In the genomic region with DNA sequence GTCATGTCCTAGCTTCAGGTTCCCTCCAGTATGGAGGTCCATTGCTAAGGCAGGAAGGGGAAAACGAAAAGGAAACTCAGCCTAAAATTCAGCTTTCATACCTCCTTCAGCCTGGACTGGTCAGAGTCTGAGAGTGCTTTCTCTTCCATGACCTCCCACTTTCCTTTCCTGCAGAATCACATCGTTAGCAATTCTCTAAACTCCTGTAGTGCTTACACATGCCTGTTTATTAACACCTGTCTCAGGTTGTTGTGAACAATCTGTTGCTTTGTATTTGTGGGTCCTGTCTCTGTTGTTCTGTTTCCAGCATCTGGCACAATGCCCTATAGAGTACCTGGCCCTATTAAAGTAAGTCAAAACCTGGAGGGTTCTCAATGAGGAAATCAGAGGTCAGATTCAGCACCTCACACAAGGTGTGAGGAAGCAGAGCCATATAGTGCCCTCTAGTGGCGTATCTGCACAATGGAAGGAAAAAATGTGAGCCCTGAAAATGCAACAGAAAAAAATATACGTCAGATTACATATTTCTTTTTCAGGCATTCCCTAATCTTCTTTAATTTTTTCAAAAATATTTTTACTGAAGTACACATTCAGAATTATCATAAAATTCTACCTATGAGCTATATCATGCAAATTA, we compare ENCODE assay signal across 8 cellular contexts. TPM values are rescaled to one million over a fixed set of nuclear protein-coding genes. Genes with fewer than 3 reads are reported as not detected.
DNase-seq lines count a peak whose midpoint lies in the region; ATAC-seq, FAIRE-seq and TF ChIP-seq lines count a peak whose summit lies in the region.
"Not testable (repeated sequence)": the region's sequence is repeated elsewhere in the genome, so short reads cannot be mapped to it uniquely, and the experiment has no call there.

No MANE protein-coding gene starts in this region.

- H3K79me2 ChIP-seq in smooth muscle cell (ENCODE audit: low read depth) = not testable (repeated sequence)

- not testable (repeated sequence) for H3K27me3 Mint-ChIP-seq in CD4-positive, alpha-beta T cell

- H3K27ac Mint-ChIP-seq in CD4-positive, alpha-beta T cell = not testable (repeated sequence)

- H3K4me1 ChIP-seq in smooth muscle cell (ENCODE audit: low read depth) = not testable (repeated sequence)

- FAIRE-seq in islet of Langerhans (lab: Jason Lieb, UNC) = peak; percentile 60

- not testable (repeated sequence) for H2AFZ ChIP-seq in smooth muscle cell (ENCODE audit: low read depth)

- not testable (repeated sequence) for H3K4me2 ChIP-seq in smooth muscle cell

- not testable (repeated sequence) for H3K9me3 Mint-ChIP-seq in CD4-positive, alpha-beta T cell

- intact Hi-C loops in CD4-positive, alpha-beta T cell (cut with DNase I, micrococcal nuclease) = loop anchor here in 1 of 2 experiments (5.0 kb wide), 1 partner anchor 586 kb away; no protein-coding TSS in a partner anchor

- not testable (repeated sequence) for H3K4me3 ChIP-seq in brain microvascular endothelial cell (ENCODE audit: low read depth, low read length); smooth muscle cell

- not testable (repeated sequence) for H3K4me1 Mint-ChIP-seq in CD4-positive, alpha-beta T cell (ENCODE audit: low read depth)

- CTCF ChIA-PET in CD4-positive, alpha-beta T cell (lab: Charles Lee) = not testable (repeated sequence)

- POLR2A ChIA-PET in CD4-positive, alpha-beta T cell (lab: Charles Lee) = not testable (repeated sequence)

- H4K20me1 ChIP-seq in smooth muscle cell (ENCODE audit: low read depth) = not testable (repeated sequence)

- peak in 2 of 10 experiments; percentile 2 to 8 for DNase-seq in CD4-positive, alpha-beta T cell
- DNase-seq in LoVo (ENCODE audit: low spot score) (peak; percentile 41), SHP77 treated with DMSO at 0.1 percent for 48 hours (lab: John Stamatoyannopoulos, UW) (peak; percentile 4), brain microvascular endothelial cell (peak; percentile 1)
- not testable (repeated sequence) for DNase-seq in smooth muscle cell (lab: John Stamatoyannopoulos, UW; ENCODE audit: unreplicated experiment)

- H3K27ac ChIP-seq in CD4-positive, alpha-beta T cell (ENCODE audit: low read depth, low read length); brain microvascular endothelial cell; smooth muscle cell (ENCODE audit: low read depth): not testable (repeated sequence)

- whole genome bisulfite sequencing in smooth muscle cell (ENCODE audit: low lambda C conversion rate) = 42% methylated on average over 4 of the region's 4 CpGs

- H3F3A ChIP-seq in smooth muscle cell (ENCODE audit: low read depth) = not testable (repeated sequence)

- in situ Hi-C loops in brain microvascular endothelial cell (cut with HindIII; ENCODE audit: low pct_ligation_motif_present, low sequenced_read_pairs) = not testable (repeated sequence)

- H3K27me3 ChIP-seq in CD4-positive, alpha-beta T cell (ENCODE audit: control insufficient read depth, insufficient read depth, low read length); brain microvascular endothelial cell (replicated peaks); smooth muscle cell (ENCODE audit: low read depth): not testable (repeated sequence)

- ATAC-seq in CD4-positive, alpha-beta T cell (ENCODE audit: poor library complexity) = peak; percentile 32
- peak; percentile 85 for ATAC-seq in GM18868 (IDR thresholded peaks at IDR 0.05; ENCODE audit: unreplicated experiment)
- peak; percentile 74 for ATAC-seq in HG02763 (IDR thresholded peaks at IDR 0.05; ENCODE audit: unreplicated experiment)

- not testable (repeated sequence) for H3K4me3 Mint-ChIP-seq in CD4-positive, alpha-beta T cell

- H3K36me3 Mint-ChIP-seq in CD4-positive, alpha-beta T cell (ENCODE audit: low read depth) = not testable (repeated sequence)

- not testable (repeated sequence) for H3K9ac ChIP-seq in smooth muscle cell (ENCODE audit: low read depth)

- TF ChIP-seq CTCF in CD4-positive, alpha-beta T cell (IDR thresholded peaks at IDR 0.05) = peak; percentile 59
- TF ChIP-seq CTCF in brain microvascular endothelial cell (IDR thresholded peaks at IDR 0.05; ENCODE audit: low read depth, low read length, missing control alignments) (peak; percentile 71), smooth muscle cell (IDR thresholded peaks at IDR 0.05; ENCODE audit: borderline replicate concordance, insufficient read depth, poor library complexity, severe bottlenecking) (peak; percentile 69)

- not testable (repeated sequence) for H3K36me3 ChIP-seq in brain microvascular endothelial cell (replicated peaks); smooth muscle cell (ENCODE audit: low read depth)

- H3K9me3 ChIP-seq in CD4-positive, alpha-beta T cell (ENCODE audit: control insufficient read depth, low read length); smooth muscle cell (replicated peaks; ENCODE audit: low read depth): not testable (repeated sequence)

RNA-seq across cellular contexts. Expression of a gene that starts 2.3 kb away (rescaled TPM):
- total RNA-seq in CD4-positive, alpha-beta T cell = not detected
- not detected in 2 replicates for total RNA-seq in smooth muscle cell
- polyA plus RNA-seq in smooth muscle cell = not detected in 2 replicates

Comparison
In these comparisons a context has a peak if more than half of its experiments do, and no peak if none do; other contexts are left out.
1. ATAC-seq: peak in every context shown above with its lines; median percentile 85 in GM18868; 74 in HG02763; 32 in CD4-positive, alpha-beta T cell.